In the genomic region with DNA sequence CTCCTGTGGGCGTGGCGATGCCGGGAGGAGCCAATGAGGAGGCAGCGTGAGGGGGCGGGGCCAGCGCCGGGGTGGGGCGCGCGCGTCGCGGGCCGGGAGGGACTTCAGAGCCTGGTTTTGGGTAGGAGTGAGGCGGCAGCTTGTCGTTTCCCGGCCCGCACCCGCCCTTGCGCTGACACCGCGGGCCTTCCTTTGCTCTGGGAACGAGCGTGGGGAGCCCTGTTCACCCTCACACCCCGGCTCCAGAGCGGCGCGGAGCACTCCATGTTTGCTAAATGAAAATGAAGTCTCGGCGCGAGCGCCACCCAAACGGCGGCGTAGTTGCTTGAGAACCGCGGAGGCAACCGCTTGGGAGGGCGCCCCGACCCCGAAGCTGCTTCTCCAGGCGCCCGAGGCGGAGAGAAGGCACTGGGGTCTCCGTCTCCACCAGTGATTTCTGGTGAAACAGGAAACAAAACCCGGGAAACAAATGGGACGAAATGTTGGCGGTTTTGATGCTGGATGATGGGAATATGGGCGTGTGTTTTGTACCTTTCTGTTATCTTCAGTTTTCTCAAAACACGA, we compare ENCODE assay signal across 8 cellular contexts. TPM values are rescaled to one million over a fixed set of nuclear protein-coding genes. Genes with fewer than 3 reads are reported as not detected.
A peak's percentile ranks its signal among the peaks of the same experiment; 100 is the strongest.
DNase-seq lines count a peak whose midpoint lies in the region; ATAC-seq and TF ChIP-seq lines count a peak whose summit lies in the region.

No MANE protein-coding gene starts in this region.

- peaks cover 0 to 2% (median 0%) of the 10 kb centered on the region in 5 experiments for H3K9me3 Mint-ChIP-seq in brain

- H3K27ac Mint-ChIP-seq in brain, result peak overlapping the region; percentile 93 to 97 (median 94)

- H3K36me3 Mint-ChIP-seq in brain, result peaks cover 36% of the 10 kb centered on the region

- no peaks in the 10 kb centered on the region; the same call in 1 of the 2 replicates for H3K9me3 ChIP-seq in AG04450 (ENCODE audit: control insufficient read depth, insufficient read depth, low read length)
- no peaks in the 10 kb centered on the region for H3K9me3 ChIP-seq in HUES6 (ENCODE audit: control insufficient read depth, insufficient read depth, low read depth, low read length)
- H3K9me3 ChIP-seq in mononuclear cell (ENCODE audit: low read depth, low read length), result no peaks in the 10 kb centered on the region

- H3K27me3 ChIP-seq in AG04450 (ENCODE audit: control insufficient read depth, insufficient read depth, low read length) (peaks cover 14% of the 10 kb centered on the region), HUES6 (ENCODE audit: control insufficient read depth, insufficient read depth, low read length) (peaks cover 21% of the 10 kb centered on the region), mononuclear cell (ENCODE audit: insufficient read depth, low read length) (no peaks in the 10 kb centered on the region)

- H3K4me3 ChIP-seq in AG04450 (ENCODE audit: low read depth, low read length), result peak overlapping the region; percentile 77
- peak overlapping the region; percentile 91 for H3K4me3 ChIP-seq in HUES6 (ENCODE audit: low read depth, low read length)
- H3K4me3 ChIP-seq in mononuclear cell (ENCODE audit: low read length), result peak overlapping the region; percentile 86

- peaks cover 66% of the 10 kb centered on the region for H3K4me1 Mint-ChIP-seq in brain

- H3K27me3 Mint-ChIP-seq in brain, result peaks cover 12% of the 10 kb centered on the region

- H3K4me1 ChIP-seq in HUES6 (ENCODE audit: control insufficient read depth, insufficient read depth, low read length) (peaks cover 14% of the 10 kb centered on the region; the same call in 1 of the 2 replicates), mononuclear cell (ENCODE audit: insufficient read depth, low read length) (peaks cover 40% of the 10 kb centered on the region)

- peak; percentile 20 for ATAC-seq in GM19328 (IDR thresholded peaks at IDR 0.05; ENCODE audit: unreplicated experiment)

- DNase-seq in AG04450 (ENCODE audit: low read depth, low spot score), result no peak
- no peak for DNase-seq in COR-L47 (lab: John Stamatoyannopoulos, UW)
- DNase-seq in activated CD4-positive, CD25-positive, alpha-beta regulatory T cell treated with anti-CD3 and anti-CD28 coated beads, Interleukin-2, amount 50 U/mL, for 72 hours, result no peak
- no peak for DNase-seq in NCI-H1048 (lab: John Stamatoyannopoulos, UW)

- H3K4me3 Mint-ChIP-seq in brain, result peak overlapping the region; percentile 90 to 98 (median 93)

- POLR2A ChIA-PET in AG04450 (lab: Yijun Ruan, JAX), result interaction anchor here (0.7 to 3.3 kb wide), 9 partner anchors 23 to 395 kb away, joined by 3 to 27 read pairs (median 3); partner anchors contain the start of gene TADA2B

- peaks cover 14% of the 10 kb centered on the region for H3K36me3 ChIP-seq in HUES6 (ENCODE audit: control insufficient read depth, insufficient read depth, low read length)

- H3K27ac ChIP-seq in AG04450 (ENCODE audit: low read depth, low read length) (peak overlapping the region; percentile 73), HUES6 (ENCODE audit: low read depth, low read length) (no peak overlapping the region)

- peak overlapping the region; percentile 56 for H3K9ac ChIP-seq in HUES6 (ENCODE audit: low read length)

- no peak for TF ChIP-seq CTCF in AG04450 (IDR thresholded peaks at IDR 0.05; ENCODE audit: low read depth, low read length)
- no peak for TF ChIP-seq CTCF in brain (conservative IDR thresholded peaks at IDR 0.05)

- CTCF ChIA-PET in AG04450 (lab: Charles Lee), result interaction anchor here (0.9 to 6.5 kb wide), 7 partner anchors 23 to 195 kb away, joined by 3 to 44 read pairs (median 20); partner anchors contain the start of gene TADA2B

RNA-seq across cellular contexts. Expression of gene GRPEL1, which starts 0.5 kb away (rescaled TPM):
- 34.5 and 39.4 TPM in 2 replicates for polyA plus RNA-seq in AG04450 (2011; rRNA removed)
- polyA minus RNA-seq in AG04450 (2011; rRNA and poly(A)+ RNA removed), result 16.2 and 20.5 TPM in 2 replicates
- 34.2 TPM for polyA plus RNA-seq in brain (ENCODE audit: insufficient read depth, low read depth, low replicate concordance)
- total RNA-seq in mononuclear cell, result 50.5 TPM

RNA-seq across cellular contexts. Expression of gene TADA2B, which starts 25.2 kb away (rescaled TPM):
- polyA plus RNA-seq in AG04450 (2011; rRNA removed) (6.4 and 6.5 TPM in 2 replicates), brain (ENCODE audit: insufficient read depth, low read depth, low replicate concordance) (14.1 TPM)
- polyA minus RNA-seq in AG04450 (2011; rRNA and poly(A)+ RNA removed), result 5.7 and 6.0 TPM in 2 replicates
- total RNA-seq in mononuclear cell, result 37.5 TPM
